Comparison of ENCODE assay signal across 29 cellular contexts in genomic region chr16:54970016-54970415, GRCh38. TPM values are rescaled to one million over a fixed set of nuclear protein-coding genes. Genes with fewer than 3 reads are reported as not detected.
"Had no signal": no experiment of that assay in that cellular context is flagged by ENCODE, and none has a peak within 500 bp of the region (broad histone marks: within the 10 kb centered on the region; RNA-seq: fewer than 3 reads in every experiment).

No MANE protein-coding gene starts in this region.

- ATAC-seq: effector memory CD8-positive, alpha-beta T cell; esophagus mucosa; foreskin keratinocyte; gastrocnemius medialis; gastroesophageal sphincter; heart left ventricle; heart right ventricle had no signal

- FAIRE-seq: colon, endometrium, endothelial cell of umbilical vein, frontal cortex had no signal

- H3K4me1 ChIP-seq: colonic mucosa, esophagus muscularis mucosa, esophagus squamous epithelium, foreskin keratinocyte, gastrocnemius medialis, gastroesophageal sphincter, heart left ventricle, heart right ventricle had no signal

- DNase-seq: colonic mucosa; cortex of kidney; dermis blood vessel endothelial cell; dorsolateral prefrontal cortex; effector CD4-positive, alpha-beta T cell; effector CD8-positive, alpha-beta T cell; effector memory CD4-positive, alpha-beta T cell; effector memory CD8-positive, alpha-beta T cell; endodermal cell; erythroblast; esophagus squamous epithelium; foreskin fibroblast; foreskin keratinocyte; foreskin melanocyte; gastrocnemius medialis; glutamatergic neuron; head of caudate nucleus; heart left ventricle; heart right ventricle had no signal

- H3K9me3 ChIP-seq: colonic mucosa, esophagus muscularis mucosa, esophagus squamous epithelium, gastrocnemius medialis, heart left ventricle, heart right ventricle had no signal

- H3K27me3 ChIP-seq: colonic mucosa, esophagus muscularis mucosa, esophagus squamous epithelium, foreskin keratinocyte, gastrocnemius medialis, heart left ventricle, heart right ventricle had no signal

- H3K27ac ChIP-seq: colonic mucosa, coronary artery, dorsolateral prefrontal cortex, epithelial cell of prostate, esophagus muscularis mucosa, esophagus squamous epithelium, foreskin keratinocyte, gastrocnemius medialis, gastroesophageal sphincter, heart left ventricle, heart right ventricle had no signal

- H3K4me3 ChIP-seq: colonic mucosa, coronary artery, dorsolateral prefrontal cortex, esophagus muscularis mucosa, esophagus squamous epithelium, gastrocnemius medialis, gastroesophageal sphincter, heart left ventricle, heart right ventricle had no signal

- H3K36me3 ChIP-seq: colonic mucosa, esophagus muscularis mucosa, esophagus squamous epithelium, gastrocnemius medialis, gastroesophageal sphincter, heart left ventricle, heart right ventricle had no signal

RNA-seq across cellular contexts. Expression of gene IRX5, which starts 39.4 kb away (rescaled TPM):
- total RNA-seq: endothelial cell of umbilical vein, fibroblast of villous mesenchyme had no signal
- polyA plus RNA-seq: endothelial cell of umbilical vein had no signal
